ENCODE assay signal across 18 cellular contexts in the genomic region with DNA sequence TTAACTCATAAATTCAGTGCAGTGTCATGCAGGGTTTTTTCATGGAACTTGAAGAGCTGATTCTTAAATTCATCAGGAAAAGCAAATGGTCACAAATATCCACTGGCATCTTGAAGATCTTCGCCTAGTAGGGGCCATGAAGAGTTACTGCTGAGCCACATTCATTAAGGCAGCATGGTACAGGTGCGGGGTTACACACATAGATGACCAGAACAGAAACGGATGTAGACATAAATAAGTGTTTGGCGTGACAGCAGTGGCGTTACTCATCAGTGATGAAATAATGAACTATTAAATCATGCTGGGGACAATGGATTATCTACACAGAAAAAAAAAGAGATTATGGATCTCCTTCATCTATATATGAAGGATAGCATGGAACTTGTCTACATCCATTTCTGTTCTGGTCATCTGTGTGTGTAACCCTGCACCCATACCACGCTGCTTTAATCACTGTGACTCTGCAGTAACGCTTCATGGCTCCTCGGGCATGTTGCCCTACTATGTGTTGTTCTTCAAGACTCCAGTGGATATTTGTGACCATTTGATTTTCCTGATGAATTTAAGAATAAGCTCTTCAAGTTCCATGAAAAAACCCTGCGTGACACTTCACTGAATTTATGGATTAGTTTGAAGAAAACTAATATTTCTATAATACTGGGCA.
DNase-seq lines count a peak whose midpoint lies in the region; ATAC-seq and TF ChIP-seq lines count a peak whose summit lies in the region.
"Had no signal": no experiment of that assay in that cellular context is flagged by ENCODE, and none has a peak within 500 bp of the region (broad histone marks: within the 10 kb centered on the region; RNA-seq: fewer than 3 reads in every experiment).

No MANE protein-coding gene starts in this region.

- TF ChIP-seq CTCF in VCaP (conservative IDR thresholded peaks at IDR 0.05): no peak
- no peak for TF ChIP-seq CTCF in neural crest cell (conservative IDR thresholded peaks at IDR 0.05)

- H3K4me1 Mint-ChIP-seq in neural crest cell: peaks cover 36% of the 10 kb centered on the region
- H3K4me1 Mint-ChIP-seq in activated T-helper 2 cell treated with anti-CD3 and anti-CD28 coated beads, Interferon-gamma antibody, Interleukin-2, Interleukin-4, amounts not matched to agents 10 μg/mL and 5 μg/mL and 100 μg/mL, durations not matched to agents 14 hours and 24 hours and 36 hours (ENCODE audit: low read depth): peaks cover 24% of the 10 kb centered on the region

- no peaks in the 10 kb centered on the region for H3K27me3 Mint-ChIP-seq in neural crest cell (ENCODE audit: low read depth)
- no peaks in the 10 kb centered on the region for H3K27me3 Mint-ChIP-seq in activated T-helper 2 cell treated with anti-CD3 and anti-CD28 coated beads, Interferon-gamma antibody, Interleukin-2, Interleukin-4, amounts not matched to agents 10 μg/mL and 5 μg/mL and 100 μg/mL, durations not matched to agents 14 hours and 24 hours and 36 hours (ENCODE audit: low read depth)
- H3K27me3 Mint-ChIP-seq: CD4-positive, alpha-beta T cell; IgD-negative memory B cell had no signal

- H3K27ac Mint-ChIP-seq in neural crest cell (ENCODE audit: unreplicated experiment): peak overlapping the region; percentile 15
- no peak overlapping the region for H3K27ac Mint-ChIP-seq in activated T-helper 2 cell treated with anti-CD3 and anti-CD28 coated beads, Interferon-gamma antibody, Interleukin-2, Interleukin-4, amounts not matched to agents 10 μg/mL and 5 μg/mL and 100 μg/mL, durations not matched to agents 14 hours and 24 hours and 36 hours
- H3K27ac Mint-ChIP-seq: CD4-positive, alpha-beta T cell; H9 had no signal

- ATAC-seq in GM19035 (IDR thresholded peaks at IDR 0.05; ENCODE audit: unreplicated experiment): no peak
- ATAC-seq: A549, HepG2 had no signal

- intact Hi-C loops in activated T-helper 2 cell treated with anti-CD3 and anti-CD28 coated beads, Interferon-gamma antibody, Interleukin-2, Interleukin-4, amounts not matched to agents 10 μg/mL and 5 μg/mL and 100 μg/mL, durations not matched to agents 14 hours and 24 hours and 36 hours (cut with micrococcal nuclease): no loop called here

- no peaks in the 10 kb centered on the region for H3K9me3 Mint-ChIP-seq in neural crest cell
- no peaks in the 10 kb centered on the region for H3K9me3 Mint-ChIP-seq in activated T-helper 2 cell treated with anti-CD3 and anti-CD28 coated beads, Interferon-gamma antibody, Interleukin-2, Interleukin-4, amounts not matched to agents 10 μg/mL and 5 μg/mL and 100 μg/mL, durations not matched to agents 14 hours and 24 hours and 36 hours
- H3K9me3 Mint-ChIP-seq: CD4-positive, alpha-beta T cell; H9; IgD-negative memory B cell had no signal

- DNase-seq in DMS53 (lab: John Stamatoyannopoulos, UW) (peak; percentile 12), DMS53 treated with DMSO at 0.1 percent for 48 hours (lab: John Stamatoyannopoulos, UW; ENCODE audit: unreplicated experiment) (no peak), ELR (ENCODE audit: low read depth) (peak; percentile 1), neural crest cell (ENCODE audit: low read depth, low spot score) (no peak)
- DNase-seq in activated T-helper 2 cell treated with anti-CD3 and anti-CD28 coated beads, Interferon-gamma antibody, Interleukin-2, Interleukin-4, amounts not matched to agents 10 μg/mL and 5 μg/mL and 100 μg/mL, durations not matched to agents 14 hours and 24 hours and 36 hours (ENCODE audit: low spot score): no peak
- DNase-seq in activated naive CD4-positive, alpha-beta T cell treated with Interleukin-2 at 50 U/mL for 16 hours: no peak
- DNase-seq: AML-193; Caco-2; CD4-positive, alpha-beta T cell; DMS79 treated with DMSO at 0.1 percent for 48 hours; H9 had no signal

- peak overlapping the region; percentile 15; the same call in 1 of the 2 replicates for H3K27ac ChIP-seq in VCaP
- H3K27ac ChIP-seq: 22Rv1, A549, C4-2B had no signal

- no peak overlapping the region for H3K4me3 Mint-ChIP-seq in neural crest cell
- no peak overlapping the region for H3K4me3 Mint-ChIP-seq in activated T-helper 2 cell treated with anti-CD3 and anti-CD28 coated beads, Interferon-gamma antibody, Interleukin-2, Interleukin-4, amounts not matched to agents 10 μg/mL and 5 μg/mL and 100 μg/mL, durations not matched to agents 14 hours and 24 hours and 36 hours (ENCODE audit: low read depth)
- H3K4me3 Mint-ChIP-seq: CD4-positive, alpha-beta T cell; H9; IgD-negative memory B cell had no signal

- H3K36me3 Mint-ChIP-seq in neural crest cell (ENCODE audit: low read depth): no peaks in the 10 kb centered on the region
- peaks cover 3% of the 10 kb centered on the region for H3K36me3 Mint-ChIP-seq in activated T-helper 2 cell treated with anti-CD3 and anti-CD28 coated beads, Interferon-gamma antibody, Interleukin-2, Interleukin-4, amounts not matched to agents 10 μg/mL and 5 μg/mL and 100 μg/mL, durations not matched to agents 14 hours and 24 hours and 36 hours (ENCODE audit: low read depth)

Comparison
In these comparisons a context has a peak if more than half of its experiments do, and no peak if none do; other contexts are left out.
1. DNase-seq: peak in DMS53 (single experiment) and ELR (single experiment); none in DMS53 treated with DMSO at 0.1 percent for 48 hours (single experiment), neural crest cell (single experiment), activated T-helper 2 cell treated with anti-CD3 and anti-CD28 coated beads, Interferon-gamma antibody, Interleukin-2, Interleukin-4, amounts not matched to agents 10 μg/mL and 5 μg/mL and 100 μg/mL, durations not matched to agents 14 hours and 24 hours and 36 hours (single experiment) and activated naive CD4-positive, alpha-beta T cell treated with Interleukin-2 at 50 U/mL for 16 hours (single experiment).